In the genomic region with DNA sequence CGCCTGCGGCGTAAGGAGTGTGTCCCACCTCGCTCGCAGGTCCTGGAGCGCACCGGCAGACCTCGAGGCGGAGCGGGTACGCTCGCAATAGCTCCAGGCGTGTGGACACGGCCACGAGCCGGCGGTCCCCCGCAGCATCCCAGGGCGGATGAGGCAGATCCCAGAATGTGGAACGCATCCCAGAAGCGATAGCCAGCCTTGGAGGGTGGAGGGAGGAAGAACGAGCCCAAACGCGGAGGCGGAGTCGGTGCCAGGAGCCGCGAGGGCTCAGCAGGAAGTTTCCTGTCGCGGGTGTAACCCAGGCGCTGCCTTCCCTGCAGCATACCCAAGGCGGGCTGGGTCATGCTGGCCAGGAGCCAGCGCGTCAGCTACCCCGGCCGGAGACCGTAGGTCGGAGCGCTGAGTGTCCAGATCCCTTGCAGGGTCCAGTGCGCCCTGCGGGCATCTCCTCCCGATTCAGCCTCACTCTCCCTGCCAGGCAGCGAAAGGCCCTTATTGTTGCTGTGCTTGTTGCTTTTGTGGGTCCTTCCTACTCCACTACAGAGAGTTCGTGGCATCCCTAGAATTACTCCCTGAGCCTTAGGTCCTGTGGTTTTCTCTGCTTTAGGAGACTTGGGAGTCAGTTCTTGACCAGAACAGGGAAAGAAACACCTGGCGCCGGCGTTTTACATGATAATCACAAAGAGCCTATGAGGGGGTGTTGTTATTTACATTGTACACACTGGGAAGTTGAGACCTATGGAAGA, we compare ENCODE assay signal across 10 cellular contexts. TPM values are rescaled to one million over a fixed set of nuclear protein-coding genes. Genes with fewer than 3 reads are reported as not detected.
DNase-seq lines count a peak whose midpoint lies in the region; ATAC-seq and TF ChIP-seq lines count a peak whose summit lies in the region.
"Had no signal": no experiment of that assay in that cellular context is flagged by ENCODE, and none has a peak within 500 bp of the region (broad histone marks: within the 10 kb centered on the region; RNA-seq: fewer than 3 reads in every experiment).

No MANE protein-coding gene starts in this region.

- H3K27me3 Mint-ChIP-seq in activated CD8-positive, alpha-beta T cell treated with anti-CD3 and anti-CD28 coated beads, Interleukin-2, amount 10 ng/mL, durations not matched to agents 7 days and 5 days (ENCODE audit: low read depth), result peaks cover 7% of the 10 kb centered on the region

- H3K9ac ChIP-seq in muscle layer of colon (ENCODE audit: low read length), result no peak overlapping the region
- H3K9ac ChIP-seq: BLaER1 had no signal

- peak overlapping the region; percentile 7 for H3K27ac ChIP-seq in muscle layer of colon (ENCODE audit: low read depth, low read length)
- no peak overlapping the region for H3K27ac ChIP-seq in testis
- H3K27ac ChIP-seq: BLaER1 had no signal

- H3K4me1 ChIP-seq in muscle layer of colon (ENCODE audit: insufficient read depth, low read length) (no peaks in the 10 kb centered on the region), testis (peaks cover 2% of the 10 kb centered on the region)
- H3K4me1 ChIP-seq: BLaER1 had no signal

- H3K27me3 ChIP-seq in muscle layer of colon (ENCODE audit: control insufficient read depth in 1 of 2, insufficient read depth in 2 of 2, low read length in 2 of 2), result peaks cover 0 to 6% of the 10 kb centered on the region in 2 donors
- H3K27me3 ChIP-seq in testis, result no peaks in the 10 kb centered on the region

- DNase-seq in NOMO-1 (lab: John Stamatoyannopoulos, UW; ENCODE audit: unreplicated experiment in 2 of 2) (peak; percentile 5 to 17), NOMO-1 treated with dmso at 0.1 percent for 144 hours (lab: John Stamatoyannopoulos, UW; ENCODE audit: unreplicated experiment) (no peak), epithelial cell of proximal tubule (ENCODE audit: low read depth) (no peak), testis (peak; percentile 38), NCI-H1105 (lab: John Stamatoyannopoulos, UW) (no peak), RKO (ENCODE audit: low spot score) (no peak)
- DNase-seq in activated CD8-positive, alpha-beta T cell treated with anti-CD3 and anti-CD28 coated beads, Interleukin-2, amount 10 ng/mL, durations not matched to agents 7 days and 5 days, result peak; percentile 33

- H3K36me3 ChIP-seq in muscle layer of colon (ENCODE audit: insufficient read depth, low read length) (no peaks in the 10 kb centered on the region), testis (ENCODE audit: low read depth, missing control alignments) (no peaks in the 10 kb centered on the region)
- H3K36me3 ChIP-seq: BLaER1 had no signal

- peaks cover 9% of the 10 kb centered on the region for H3K4me1 Mint-ChIP-seq in activated CD8-positive, alpha-beta T cell treated with anti-CD3 and anti-CD28 coated beads, Interleukin-2, amount 10 ng/mL, durations not matched to agents 7 days and 5 days (ENCODE audit: low read depth)

- CTCF ChIA-PET in activated CD8-positive, alpha-beta T cell treated with anti-CD3 and anti-CD28 coated beads, Interleukin-2, amount 10 ng/mL, durations not matched to agents 7 days and 5 days (lab: Charles Lee), result interaction anchor here (0.7 to 3.8 kb wide), 9 partner anchors 10 to 412 kb away, joined by 3 to 34 read pairs (median 3); no protein-coding TSS in a partner anchor

- H3K4me3 Mint-ChIP-seq in activated CD8-positive, alpha-beta T cell treated with anti-CD3 and anti-CD28 coated beads, Interleukin-2, amount 10 ng/mL, durations not matched to agents 7 days and 5 days, result peak overlapping the region; percentile 74

- no peaks in the 10 kb centered on the region for H3K9me3 Mint-ChIP-seq in activated CD8-positive, alpha-beta T cell treated with anti-CD3 and anti-CD28 coated beads, Interleukin-2, amount 10 ng/mL, durations not matched to agents 7 days and 5 days (ENCODE audit: insufficient read depth)

- 9 to 18% methylated on average over 17 to 47 of the region's 47 CpGs for WGBS in testis, 2 donors

- H3K27ac Mint-ChIP-seq in activated CD8-positive, alpha-beta T cell treated with anti-CD3 and anti-CD28 coated beads, Interleukin-2, amount 10 ng/mL, durations not matched to agents 7 days and 5 days, result no peak overlapping the region

- H3K36me3 Mint-ChIP-seq in activated CD8-positive, alpha-beta T cell treated with anti-CD3 and anti-CD28 coated beads, Interleukin-2, amount 10 ng/mL, durations not matched to agents 7 days and 5 days (ENCODE audit: low read depth), result no peaks in the 10 kb centered on the region

- peak; percentile 88 for ATAC-seq in activated CD8-positive, alpha-beta T cell treated with anti-CD3 and anti-CD28 coated beads, Interleukin-2, amount 10 ng/mL, durations not matched to agents 7 days and 5 days

- H3K4me3 ChIP-seq in epithelial cell of proximal tubule (ENCODE audit: low read depth, low read length) (peak overlapping the region; percentile 55), muscle layer of colon (ENCODE audit: low read depth in 1 of 2, low read length in 2 of 2) (peak overlapping the region; percentile 24 to 44), testis (peak overlapping the region; percentile 6 to 38)
- H3K4me3 ChIP-seq: BLaER1 had no signal

- POLR2A ChIA-PET in activated CD8-positive, alpha-beta T cell treated with anti-CD3 and anti-CD28 coated beads, Interleukin-2, amount 10 ng/mL, durations not matched to agents 7 days and 5 days (lab: Charles Lee), result no interaction called here

- H3K9me3 ChIP-seq in muscle layer of colon (ENCODE audit: low read length), result no peaks in the 10 kb centered on the region
- H3K9me3 ChIP-seq in testis, result no peaks in the 10 kb centered on the region
- H3K9me3 ChIP-seq: BLaER1 had no signal

- no peak for TF ChIP-seq POLR2A in testis (IDR thresholded peaks at IDR 0.05)

- TF ChIP-seq CTCF in epithelial cell of proximal tubule (conservative IDR thresholded peaks at IDR 0.05; ENCODE audit: low read depth, low read length) (no peak), testis (IDR thresholded peaks at IDR 0.05) (no peak)

- intact Hi-C loops in testis (cut with DNase I; ENCODE audit: low total_unique reads), result no loop called here

RNA-seq across cellular contexts. Expression of gene STYXL2, which starts 27.7 kb away (rescaled TPM):
- total RNA-seq in activated CD8-positive, alpha-beta T cell treated with anti-CD3 and anti-CD28 coated beads, Interleukin-2, amount 10 ng/mL, durations not matched to agents 7 days and 5 days, result not detected
- total RNA-seq in epithelial cell of proximal tubule (not detected in 2 replicates), testis (1 to 10 TPM in 1 of 2 donors, under 1 TPM in 1; 0.19 to 1.0 TPM)
- polyA plus RNA-seq in testis (ENCODE audit: insufficient read depth, low read depth, low replicate concordance), result 0.99 TPM
- total RNA-seq: T-helper 2 cell treated with Interferon-gamma antibody and Interleukin-4, amounts not matched to agents 100 ng/mL and 5 ng/mL, for 36 hours had no signal

RNA-seq across cellular contexts. Expression of gene GPA33, which starts 31.4 kb away (rescaled TPM):
- total RNA-seq in activated CD8-positive, alpha-beta T cell treated with anti-CD3 and anti-CD28 coated beads, Interleukin-2, amount 10 ng/mL, durations not matched to agents 7 days and 5 days, result under 1 TPM; 0.16 to 0.24 TPM
- total RNA-seq in epithelial cell of proximal tubule (not detected in 2 replicates), testis (under 1 TPM; 0.62 to 0.63 TPM)
- polyA plus RNA-seq in testis (ENCODE audit: insufficient read depth, low read depth, low replicate concordance), result 1.1 TPM

Comparison
In these comparisons a context has a peak if more than half of its experiments do, and no peak if none do; other contexts are left out.
1. DNase-seq: peak in NOMO-1 (2 of 2), activated CD8-positive, alpha-beta T cell treated with anti-CD3 and anti-CD28 coated beads, Interleukin-2, amount 10 ng/mL, durations not matched to agents 7 days and 5 days (single experiment) and testis (single experiment); none in NOMO-1 treated with dmso at 0.1 percent for 144 hours (single experiment), epithelial cell of proximal tubule (single experiment), NCI-H1105 (single experiment) and RKO (single experiment).
2. Peak in every context shown above with its lines, with median percentiles within 50 percentile points of each other: H3K4me3 ChIP-seq.